29 cellular contexts compared by ENCODE assay signal in the genomic region with DNA sequence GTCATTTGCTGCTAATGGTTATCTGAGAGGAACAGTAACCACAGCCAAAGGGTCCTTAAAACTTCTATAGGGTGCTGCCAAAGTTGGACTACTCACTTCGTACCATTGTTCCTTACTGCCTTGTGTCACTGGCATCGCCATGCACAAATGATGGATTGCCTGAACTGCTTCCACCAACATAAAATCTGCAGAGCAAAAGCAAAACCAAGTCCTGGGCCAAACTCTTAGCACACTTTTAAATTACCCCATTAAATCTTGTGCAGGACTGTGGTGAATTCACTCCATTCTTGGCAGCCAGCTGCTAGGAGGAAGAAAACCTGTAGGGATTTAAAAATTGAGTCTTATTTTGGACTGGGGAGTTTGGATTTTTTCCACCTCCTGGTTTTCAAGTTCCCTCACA.
"Had no signal": no experiment of that assay in that cellular context is flagged by ENCODE, and none has a peak within 500 bp of the region (broad histone marks: within the 10 kb centered on the region; RNA-seq: fewer than 3 reads in every experiment).

No MANE protein-coding gene starts in this region.

- H3K4me3 ChIP-seq: ovary, psoas muscle, right lobe of liver, sigmoid colon, suprapubic skin, testis, tibial artery, transverse colon, upper lobe of right lung, uterus had no signal

- ATAC-seq: naive thymus-derived CD4-positive, alpha-beta T cell; natural killer cell; psoas muscle; right cardiac atrium; right lobe of liver; stimulated activated effector memory CD8-positive, alpha-beta T cell treated with anti-CD3 and anti-CD28 coated beads, Interleukin-12 subunit alpha, Interleukin-12 subunit beta, amount 100 ng/mL, for 72 hours; stimulated activated naive B cell treated with anti-CD40 and anti-IgM and Interleukin-4, amounts not matched to agents 10 μg/mL and 1 μg/mL and 100 μg/mL, for 72 hours; stimulated activated naive CD8-positive, alpha-beta T cell treated with anti-CD3 and anti-CD28 coated beads, Interleukin-15, amount 100 ng/mL, for 72 hours; upper lobe of right lung had no signal

- H3K4me1 Mint-ChIP-seq: naive thymus-derived CD4-positive, alpha-beta T cell; natural killer cell; nephron progenitor cell; neural crest cell; stimulated activated effector memory CD8-positive, alpha-beta T cell treated with anti-CD3 and anti-CD28 coated beads, Interleukin-12 subunit alpha, Interleukin-12 subunit beta, amount 100 ng/mL, for 72 hours; stimulated activated naive B cell treated with anti-CD40 and anti-IgM and Interleukin-4, amounts not matched to agents 10 μg/mL and 1 μg/mL and 100 μg/mL, for 72 hours; stimulated activated naive CD8-positive, alpha-beta T cell treated with anti-CD3 and anti-CD28 coated beads, Interleukin-15, amount 100 ng/mL, for 72 hours had no signal

- H3K36me3 Mint-ChIP-seq: natural killer cell; stimulated activated effector memory CD8-positive, alpha-beta T cell treated with anti-CD3 and anti-CD28 coated beads, Interleukin-12 subunit alpha, Interleukin-12 subunit beta, amount 100 ng/mL, for 72 hours; stimulated activated naive B cell treated with anti-CD40 and anti-IgM and Interleukin-4, amounts not matched to agents 10 μg/mL and 1 μg/mL and 100 μg/mL, for 72 hours; type B pancreatic cell had no signal

- H3K27me3 Mint-ChIP-seq: stimulated activated naive B cell treated with anti-CD40 and anti-IgM and Interleukin-4, amounts not matched to agents 10 μg/mL and 1 μg/mL and 100 μg/mL, for 72 hours; stimulated activated naive CD8-positive, alpha-beta T cell treated with anti-CD3 and anti-CD28 coated beads, Interleukin-15, amount 100 ng/mL, for 72 hours; type B pancreatic cell had no signal

- H3K4me3 Mint-ChIP-seq: naive thymus-derived CD4-positive, alpha-beta T cell; natural killer cell; nephron progenitor cell; neural crest cell; stimulated activated effector memory CD8-positive, alpha-beta T cell treated with anti-CD3 and anti-CD28 coated beads, Interleukin-12 subunit alpha, Interleukin-12 subunit beta, amount 100 ng/mL, for 72 hours; stimulated activated naive B cell treated with anti-CD40 and anti-IgM and Interleukin-4, amounts not matched to agents 10 μg/mL and 1 μg/mL and 100 μg/mL, for 72 hours; stimulated activated naive CD8-positive, alpha-beta T cell treated with anti-CD3 and anti-CD28 coated beads, Interleukin-15, amount 100 ng/mL, for 72 hours; type B pancreatic cell had no signal

- DNase-seq: naive thymus-derived CD4-positive, alpha-beta T cell; natural killer cell; nephron progenitor cell; nucleus accumbens; ovary; posterior cingulate gyrus; psoas muscle; right cardiac atrium; right lobe of liver; sigmoid colon; small intestine; stimulated activated CD4-positive, alpha-beta T cell treated with anti-CD3 and anti-CD28 coated beads, Interleukin-15, amount 100 ng/mL, for 24 hours; stimulated activated CD4-positive, alpha-beta T cell treated with anti-CD3 and anti-CD28 coated beads, Interleukin-2, amount 100 ng/mL, for 24 hours; stimulated activated CD4-positive, alpha-beta T cell treated with anti-CD3 and anti-CD28 coated beads, Interleukin-2, amount 100 ng/mL, for 48 hours; stimulated activated CD4-positive, alpha-beta T cell treated with anti-CD3 and anti-CD28 coated beads, Interleukin-4, amount 100 ng/mL, for 24 hours; stimulated activated naive B cell treated with anti-CD40 and anti-IgM and Interleukin-4, amounts not matched to agents 10 μg/mL and 1 μg/mL and 100 μg/mL, for 72 hours; stimulated activated naive CD4-positive, alpha-beta T cell treated with Interleukin-2 at 50 U/mL for 16 hours; stimulated activated naive CD8-positive, alpha-beta T cell treated with anti-CD3 and anti-CD28 coated beads, Interleukin-15, amount 100 ng/mL, for 72 hours; substantia nigra; testis; tibial artery; transverse colon; upper lobe of right lung; uterus had no signal

- H3K27ac Mint-ChIP-seq: naive thymus-derived CD4-positive, alpha-beta T cell; natural killer cell; nephron progenitor cell; progenitor cell of endocrine pancreas; stimulated activated effector memory CD8-positive, alpha-beta T cell treated with anti-CD3 and anti-CD28 coated beads, Interleukin-12 subunit alpha, Interleukin-12 subunit beta, amount 100 ng/mL, for 72 hours; stimulated activated naive B cell treated with anti-CD40 and anti-IgM and Interleukin-4, amounts not matched to agents 10 μg/mL and 1 μg/mL and 100 μg/mL, for 72 hours; stimulated activated naive CD8-positive, alpha-beta T cell treated with anti-CD3 and anti-CD28 coated beads, Interleukin-15, amount 100 ng/mL, for 72 hours; type B pancreatic cell had no signal

- H3K9me3 Mint-ChIP-seq: nephron progenitor cell; neural crest cell; stimulated activated naive CD8-positive, alpha-beta T cell treated with anti-CD3 and anti-CD28 coated beads, Interleukin-15, amount 100 ng/mL, for 72 hours; type B pancreatic cell had no signal
